Comparison of ENCODE assay signal across 9 cellular contexts in genomic region chr6:129708496-129709216, GRCh38. TPM values are rescaled to one million over a fixed set of nuclear protein-coding genes. Genes with fewer than 3 reads are reported as not detected.
DNase-seq lines count a peak whose midpoint lies in the region; ATAC-seq and TF ChIP-seq lines count a peak whose summit lies in the region.
"Had no signal": no experiment of that assay in that cellular context is flagged by ENCODE, and none has a peak within 500 bp of the region (broad histone marks: within the 10 kb centered on the region; RNA-seq: fewer than 3 reads in every experiment).

No MANE protein-coding gene starts in this region.

- H3K4me3 Mint-ChIP-seq in activated CD4-positive, alpha-beta memory T cell treated with anti-CD3 and anti-CD28 coated beads for 36 hours: peak overlapping the region; percentile 86
- H3K4me3 Mint-ChIP-seq in stimulated activated effector memory CD8-positive, alpha-beta T cell treated with anti-CD3 and anti-CD28 coated beads, Interleukin-12 subunit alpha, Interleukin-12 subunit beta, amount 100 ng/mL, for 72 hours: peak overlapping the region; percentile 94

- POLR2A ChIA-PET in HEK293 (lab: Yijun Ruan, JAX): interaction anchor here (0.5 to 2.0 kb wide), 3 partner anchors 9 to 16 kb away, joined by 3 to 10 read pairs (median 9); no protein-coding TSS in a partner anchor
- POLR2A ChIA-PET in activated CD4-positive, alpha-beta memory T cell treated with anti-CD3 and anti-CD28 coated beads for 36 hours (lab: Charles Lee): interaction anchor here (1.7 kb wide), 1 partner anchor 20 kb away, joined by 9 read pairs; no protein-coding TSS in a partner anchor

- peak overlapping the region; percentile 39 for H3K4me3 ChIP-seq in HEK293 (ENCODE audit: low read depth, low read length)

- H3K27ac Mint-ChIP-seq in activated CD4-positive, alpha-beta memory T cell treated with anti-CD3 and anti-CD28 coated beads for 36 hours: no peak overlapping the region
- peak overlapping the region; percentile 95 for H3K27ac Mint-ChIP-seq in stimulated activated effector memory CD8-positive, alpha-beta T cell treated with anti-CD3 and anti-CD28 coated beads, Interleukin-12 subunit alpha, Interleukin-12 subunit beta, amount 100 ng/mL, for 72 hours

- H3K4me1 Mint-ChIP-seq in activated CD4-positive, alpha-beta memory T cell treated with anti-CD3 and anti-CD28 coated beads for 36 hours (ENCODE audit: low read depth): peaks cover 28% of the 10 kb centered on the region
- peaks cover 49% of the 10 kb centered on the region for H3K4me1 Mint-ChIP-seq in stimulated activated effector memory CD8-positive, alpha-beta T cell treated with anti-CD3 and anti-CD28 coated beads, Interleukin-12 subunit alpha, Interleukin-12 subunit beta, amount 100 ng/mL, for 72 hours

- no peaks in the 10 kb centered on the region for H3K36me3 ChIP-seq in HEK293 (ENCODE audit: control insufficient read depth in 2 of 2, insufficient read depth in 1 of 2, low read length in 2 of 2)

- CTCF ChIA-PET in HEK293 (lab: Yijun Ruan, JAX): interaction anchor here (0.9 to 5.1 kb wide), 8 partner anchors 20 to 313 kb away, joined by 3 to 17 read pairs (median 4); no protein-coding TSS in a partner anchor
- CTCF ChIA-PET in activated CD4-positive, alpha-beta memory T cell treated with anti-CD3 and anti-CD28 coated beads for 36 hours (lab: Charles Lee): interaction anchor here (0.9 to 1.7 kb wide), 3 partner anchors 39 to 111 kb away, joined by 3 to 6 read pairs (median 3); no protein-coding TSS in a partner anchor

- ATAC-seq in foreskin keratinocyte: no peak
- ATAC-seq in stimulated activated effector memory CD8-positive, alpha-beta T cell treated with anti-CD3 and anti-CD28 coated beads, Interleukin-12 subunit alpha, Interleukin-12 subunit beta, amount 100 ng/mL, for 72 hours: no peak
- ATAC-seq in GM19035 (IDR thresholded peaks at IDR 0.05; ENCODE audit: unreplicated experiment): no peak
- no peak for ATAC-seq in GM21619 (IDR thresholded peaks at IDR 0.05; ENCODE audit: unreplicated experiment)

- H3K9me3 ChIP-seq in HEK293 (ENCODE audit: control insufficient read depth, insufficient read depth, low read depth, low read length): no peaks in the 10 kb centered on the region

- no peaks in the 10 kb centered on the region for H3K27me3 ChIP-seq in foreskin keratinocyte

- no peaks in the 10 kb centered on the region for H3K36me3 Mint-ChIP-seq in activated CD4-positive, alpha-beta memory T cell treated with anti-CD3 and anti-CD28 coated beads for 36 hours
- H3K36me3 Mint-ChIP-seq in stimulated activated effector memory CD8-positive, alpha-beta T cell treated with anti-CD3 and anti-CD28 coated beads, Interleukin-12 subunit alpha, Interleukin-12 subunit beta, amount 100 ng/mL, for 72 hours: peaks cover 14% of the 10 kb centered on the region

- intact Hi-C loops in activated CD4-positive, alpha-beta memory T cell treated with anti-CD3 and anti-CD28 coated beads for 36 hours (cut with micrococcal nuclease): no loop called here

- DNase-seq in activated CD4-positive, alpha-beta memory T cell treated with anti-CD3 and anti-CD28 coated beads for 36 hours: no peak
- DNase-seq in foreskin keratinocyte (no peak), NCI-H524 (lab: John Stamatoyannopoulos, UW) (no peak)
- no peak for DNase-seq in stimulated activated effector memory CD8-positive, alpha-beta T cell treated with anti-CD3 and anti-CD28 coated beads, Interleukin-12 subunit alpha, Interleukin-12 subunit beta, amount 100 ng/mL, for 72 hours (ENCODE audit: low spot score in 2 of 2)
- DNase-seq in stimulated activated naive CD4-positive, alpha-beta T cell treated with Interleukin-2 at 50 U/mL for 16 hours (lab: John Stamatoyannopoulos, UW): no peak
- DNase-seq: activated CD4-positive, alpha-beta T cell treated with anti-CD3 and anti-CD28 coated beads for 4 hours had no signal

- H3K4me1 ChIP-seq in HEK293 (ENCODE audit: control insufficient read depth, insufficient read depth, low read length) (peaks cover 3% of the 10 kb centered on the region; the same call in 1 of the 2 replicates), foreskin keratinocyte (no peaks in the 10 kb centered on the region)

- no peaks in the 10 kb centered on the region for H3K27me3 Mint-ChIP-seq in activated CD4-positive, alpha-beta memory T cell treated with anti-CD3 and anti-CD28 coated beads for 36 hours

- no peaks in the 10 kb centered on the region for H3K9me3 Mint-ChIP-seq in activated CD4-positive, alpha-beta memory T cell treated with anti-CD3 and anti-CD28 coated beads for 36 hours
- no peaks in the 10 kb centered on the region for H3K9me3 Mint-ChIP-seq in stimulated activated effector memory CD8-positive, alpha-beta T cell treated with anti-CD3 and anti-CD28 coated beads, Interleukin-12 subunit alpha, Interleukin-12 subunit beta, amount 100 ng/mL, for 72 hours

- no peak for TF ChIP-seq CTCF in HEK293 (tag by site-specific recombination; IDR thresholded peaks at IDR 0.05)
- no peak for TF ChIP-seq CTCF in foreskin keratinocyte (conservative IDR thresholded peaks at IDR 0.05)

- H3K27ac ChIP-seq in HEK293 (ENCODE audit: extremely low read depth, low read depth, low read length) (no peak overlapping the region), foreskin keratinocyte (peak overlapping the region; percentile 37)

TF ChIP-seq in HEK293, 187 proteins besides CTCF, POLR2A, EP300 and RAD21:
- no peak for TF ChIP-seq ZNF354C (tag by site-specific recombination; IDR thresholded peaks at IDR 0.05; ENCODE audit: borderline replicate concordance, low read depth)
- 0 out of 2 replicates have a peak, but pooled peaks have one; percentile 35 for TF ChIP-seq ZBTB17 (tag by site-specific recombination; IDR thresholded peaks at IDR 0.05)

RNA-seq across cellular contexts. Expression of gene ARHGAP18, which starts 1.3 kb away (rescaled TPM):
- total RNA-seq in activated CD4-positive, alpha-beta memory T cell treated with anti-CD3 and anti-CD28 coated beads for 36 hours: 1 to 10 TPM; 7.0 to 9.2 TPM
- total RNA-seq in foreskin keratinocyte: 37.5 and 57.1 TPM in 2 replicates
- 12.4 and 15.7 TPM in 2 replicates for polyA plus RNA-seq in foreskin keratinocyte
